In genomic region chr9:114587345-114588149, GRCh38 we compare ENCODE assay signal across 8 cellular contexts. TPM values are rescaled to one million over a fixed set of nuclear protein-coding genes. Genes with fewer than 3 reads are reported as not detected.
A peak's percentile ranks its signal among the peaks of the same experiment; 100 is the strongest.
DNase-seq lines count a peak whose midpoint lies in the region; ATAC-seq, FAIRE-seq and TF ChIP-seq lines count a peak whose summit lies in the region.

TSS of gene ATP6V1G1 (plus strand) at chr9:114587769. CDS start at chr9:114587839, 70 bp downstream.

- H3K4me3 ChIP-seq in astrocyte (ENCODE audit: insufficient read depth, low read depth, low read length), result peak within 1 kb of the TSS; percentile 99
- H3K4me3 ChIP-seq in rectal smooth muscle tissue (ENCODE audit: low read length), result peak within 1 kb of the TSS; percentile 64
- H3K4me3 ChIP-seq in aorta (ENCODE audit: low read length in 2 of 2), result peak within 1 kb of the TSS; percentile 63 to 67

- 0% methylated on average over 50 of the region's 50 CpGs for WGBS in aorta, 2 donors

- H4K20me1 ChIP-seq in astrocyte (ENCODE audit: insufficient read depth, low read length), result peaks cover 42% of the 10 kb centered on the region

- TF ChIP-seq POLR2A in GM18505 (IDR thresholded peaks at IDR 0.05; ENCODE audit: borderline replicate concordance, extremely low read depth, insufficient read depth, insufficient read length), result peak; percentile 98

- no peaks in the 10 kb centered on the region for H3K9me3 Mint-ChIP-seq in astrocyte (ENCODE audit: unreplicated experiment)

- H3K36me3 ChIP-seq in astrocyte (ENCODE audit: insufficient read depth, low read length), result no peaks in the 10 kb centered on the region
- no peaks in the 10 kb centered on the region for H3K36me3 ChIP-seq in rectal smooth muscle tissue (ENCODE audit: control insufficient read depth, insufficient read depth, low read length)
- H3K36me3 ChIP-seq in aorta (ENCODE audit: control insufficient read depth in 1 of 2, insufficient read depth in 2 of 2, low read length in 1 of 2), result no peaks in the 10 kb centered on the region

- no peak for FAIRE-seq in astrocyte (lab: Jason Lieb, UNC)

- peaks cover 34% of the 10 kb centered on the region for H3K4me1 Mint-ChIP-seq in astrocyte (ENCODE audit: low read depth, unreplicated experiment)

- peak within 1 kb of the TSS; percentile 95 for H2AFZ ChIP-seq in astrocyte (ENCODE audit: low read depth, low read length)

- peaks cover 27% of the 10 kb centered on the region for H3K4me1 ChIP-seq in astrocyte (ENCODE audit: insufficient read depth, low read length)
- peaks cover 19% of the 10 kb centered on the region for H3K4me1 ChIP-seq in rectal smooth muscle tissue (ENCODE audit: control insufficient read depth, insufficient read depth, low read length)
- peaks cover 0 to 2% of the 10 kb centered on the region in 2 donors for H3K4me1 ChIP-seq in aorta (ENCODE audit: control insufficient read depth in 1 of 2, insufficient read depth in 2 of 2, low read length in 2 of 2)

- ATAC-seq in GM18505 (IDR thresholded peaks at IDR 0.05; ENCODE audit: unreplicated experiment), result peak; percentile 90
- peak; percentile 94 for ATAC-seq in HG02973 (IDR thresholded peaks at IDR 0.05; ENCODE audit: unreplicated experiment)
- peak; percentile 100 for ATAC-seq in aorta (ENCODE audit: low FRiP score)

- H3K9ac ChIP-seq in astrocyte (ENCODE audit: low read length) (peak within 1 kb of the TSS; percentile 99), rectal smooth muscle tissue (ENCODE audit: low read length) (peak within 1 kb of the TSS; percentile 54)

- peaks cover 50% of the 10 kb centered on the region for H3K79me2 ChIP-seq in astrocyte (ENCODE audit: insufficient read depth, low read length)

- H3K9me3 ChIP-seq in astrocyte (ENCODE audit: insufficient read depth, low read depth, low read length) (no peaks in the 10 kb centered on the region), aorta (ENCODE audit: control insufficient read depth, low read length) (no peaks in the 10 kb centered on the region)

- H3K27me3 Mint-ChIP-seq in astrocyte (ENCODE audit: low read depth, unreplicated experiment), result no peaks in the 10 kb centered on the region

- peak within 1 kb of the TSS; percentile 99 for H3K4me2 ChIP-seq in astrocyte (ENCODE audit: low read length)

- DNase-seq in NCI-H2029 (lab: John Stamatoyannopoulos, UW), result peak; percentile 99
- DNase-seq in T-helper 22 cell (ENCODE audit: low read depth), result peak; percentile 98
- peak; percentile 98 for DNase-seq in astrocyte (ENCODE audit: low read depth)
- DNase-seq in hepatic stellate cell (ENCODE audit: low spot score), result peak; percentile 98
- DNase-seq in aorta, result peak; percentile 100

- TF ChIP-seq CTCF in astrocyte (IDR thresholded peaks at IDR 0.05; ENCODE audit: insufficient read depth, low read depth, low read length), result no peak

- H3K27me3 ChIP-seq in astrocyte (ENCODE audit: insufficient read depth, low read length) (no peaks in the 10 kb centered on the region), rectal smooth muscle tissue (ENCODE audit: control insufficient read depth, insufficient read depth, low read length) (no peaks in the 10 kb centered on the region), aorta (ENCODE audit: control insufficient read depth in 1 of 2, insufficient read depth in 2 of 2, low read length in 1 of 2) (no peaks in the 10 kb centered on the region)

- H3K27ac ChIP-seq in astrocyte (ENCODE audit: low read depth, low read length) (peak within 1 kb of the TSS; percentile 97), rectal smooth muscle tissue (ENCODE audit: low read depth, low read length) (peak within 1 kb of the TSS; percentile 96), aorta (ENCODE audit: low read depth in 1 of 2, low read length in 2 of 2) (peak within 1 kb of the TSS; percentile 38 to 73)

- H3K27ac Mint-ChIP-seq in astrocyte (ENCODE audit: unreplicated experiment), result peak within 1 kb of the TSS; percentile 99

- peak within 1 kb of the TSS; percentile 98 for H3K4me3 Mint-ChIP-seq in astrocyte (ENCODE audit: unreplicated experiment)

- intact Hi-C loops in aorta (cut with DNase I), result loop anchor here in 1 of 2 donors (10.0 kb wide), 1 partner anchor 183 kb away; no protein-coding TSS in a partner anchor

- no peaks in the 10 kb centered on the region for H3K36me3 Mint-ChIP-seq in astrocyte (ENCODE audit: low read depth, unreplicated experiment)

RNA-seq across cellular contexts. Expression of gene ATP6V1G1, which starts in this region (rescaled TPM):
- total RNA-seq in astrocyte, result 181 and 188 TPM in 2 replicates
- 10 to 100 TPM; 55.8 to 65.4 TPM for total RNA-seq in aorta
- polyA plus RNA-seq in aorta, result 100 to 1,000 TPM; 102 to 166 TPM

Comparison
In these comparisons a context has a peak if more than half of its experiments do, and no peak if none do; other contexts are left out.
1. Peak in every context shown above with its lines: DNase-seq, ATAC-seq, H3K4me3 ChIP-seq and H3K27ac ChIP-seq.